1 cellular context compared by ENCODE assay signal in genomic region chr16:85821441-85821901, GRCh38.
TF ChIP-seq lines count a peak whose summit lies in the region.

No MANE protein-coding gene starts in this region.

TF ChIP-seq in HepG2, 621 proteins besides CTCF, POLR2A, EP300 and RAD21 (continued from another document and continues in another):
- TF ChIP-seq ZXDC (CRISPR knock-in tag; IDR thresholded peaks at IDR 0.05) (no peak), SMYD3 (CRISPR knock-in tag; IDR thresholded peaks at IDR 0.05) (no peak), GTF3A (CRISPR knock-in tag; conservative IDR thresholded peaks at IDR 0.05) (no peak), MYC (CRISPR knock-in tag; IDR thresholded peaks at IDR 0.05; ENCODE audit: borderline replicate concordance) (peak; percentile 38; the same call in 1 of the 2 replicates), ZMYM4 (CRISPR knock-in tag; IDR thresholded peaks at IDR 0.05) (no peak; the same call in 1 of the 2 replicates), HNRNPK (IDR thresholded peaks at IDR 0.05; ENCODE audit: low read depth, low read length, poor library complexity, severe bottlenecking) (no peak), HOXA7 (CRISPR knock-in tag; IDR thresholded peaks at IDR 0.05) (no peak), NPAS2 (CRISPR knock-in tag; IDR thresholded peaks at IDR 0.05; ENCODE audit: borderline replicate concordance) (no peak), ZNF280D (CRISPR knock-in tag; IDR thresholded peaks at IDR 0.05) (peak; percentile 69; the same call in 1 of the 2 replicates), ELF3 (CRISPR knock-in tag; IDR thresholded peaks at IDR 0.05) (peak; percentile 49; the same call in 1 of the 2 replicates), U2AF2 (IDR thresholded peaks at IDR 0.05; ENCODE audit: low read depth, low read length) (no peak), SAP130 (CRISPR knock-in tag; IDR thresholded peaks at IDR 0.05; ENCODE audit: low read depth) (no peak), DR1 (CRISPR knock-in tag; IDR thresholded peaks at IDR 0.05) (no peak), ZFP90 (CRISPR knock-in tag; IDR thresholded peaks at IDR 0.05; ENCODE audit: borderline replicate concordance) (peak; percentile 71; the same call in 1 of the 2 replicates), CERS6 (CRISPR knock-in tag; IDR thresholded peaks at IDR 0.05) (no peak), ZC3H13 (CRISPR knock-in tag; IDR thresholded peaks at IDR 0.05) (no peak), ZNF577 (CRISPR knock-in tag; IDR thresholded peaks at IDR 0.05; ENCODE audit: borderline replicate concordance, low read depth) (no peak), YEATS2 (CRISPR knock-in tag; IDR thresholded peaks at IDR 0.05; ENCODE audit: borderline replicate concordance) (no peak), MIER2 (CRISPR knock-in tag; IDR thresholded peaks at IDR 0.05) (no peak), EED (CRISPR knock-in tag; IDR thresholded peaks at IDR 0.05) (no peak), ZNF180 (CRISPR knock-in tag; IDR thresholded peaks at IDR 0.05; ENCODE audit: borderline replicate concordance, low read depth) (no peak), ZNF605 (CRISPR knock-in tag; IDR thresholded peaks at IDR 0.05) (peak; percentile 31; the same call in 1 of the 2 replicates), ZNF777 (CRISPR knock-in tag; IDR thresholded peaks at IDR 0.05) (0 out of 2 replicates have a peak, but pooled peaks have one; percentile 34), NR2F6 (IDR thresholded peaks at IDR 0.05) (no peak), NR2F6 (CRISPR knock-in tag; IDR thresholded peaks at IDR 0.05) (peak; percentile 46; the same call in 1 of the 2 replicates), BORCS8-MEF2B (CRISPR knock-in tag; IDR thresholded peaks at IDR 0.05) (peak; percentile 75; the same call in 1 of the 2 replicates), ZNF782 (CRISPR knock-in tag; IDR thresholded peaks at IDR 0.05; ENCODE audit: borderline replicate concordance) (no peak), HNF4G (IDR thresholded peaks at IDR 0.05; ENCODE audit: borderline replicate concordance, low read depth, low read length) (no peak), HNF4G (CRISPR knock-in tag; IDR thresholded peaks at IDR 0.05; ENCODE audit: borderline replicate concordance, low read depth) (no peak), ZNF615 (CRISPR knock-in tag; IDR thresholded peaks at IDR 0.05; ENCODE audit: borderline replicate concordance) (no peak), MED1 (CRISPR knock-in tag; IDR thresholded peaks at IDR 0.05) (0 out of 2 replicates have a peak, but pooled peaks have one; percentile 10), ZNF547 (CRISPR knock-in tag; IDR thresholded peaks at IDR 0.05) (0 out of 2 replicates have a peak, but pooled peaks have one; percentile 49), ESRRA (CRISPR knock-in tag; IDR thresholded peaks at IDR 0.05; ENCODE audit: low read depth) (no peak), ADNP (CRISPR knock-in tag; IDR thresholded peaks at IDR 0.05) (no peak), MAF1 (CRISPR knock-in tag; IDR thresholded peaks at IDR 0.05; ENCODE audit: borderline replicate concordance) (no peak), ZNF367 (CRISPR knock-in tag; IDR thresholded peaks at IDR 0.05; ENCODE audit: borderline replicate concordance) (no peak), RBAK (CRISPR knock-in tag; IDR thresholded peaks at IDR 0.05) (no peak), ARHGAP35 (CRISPR knock-in tag; IDR thresholded peaks at IDR 0.05; ENCODE audit: borderline replicate concordance) (0 out of 2 replicates have a peak, but pooled peaks have one; percentile 30), STAG1 (CRISPR knock-in tag; IDR thresholded peaks at IDR 0.05) (peak; percentile 100), HIC2 (CRISPR knock-in tag; IDR thresholded peaks at IDR 0.05; ENCODE audit: low read depth) (no peak), ZNF160 (CRISPR knock-in tag; IDR thresholded peaks at IDR 0.05) (0 out of 2 replicates have a peak, but pooled peaks have one; percentile 27), SRSF1 (optimal IDR thresholded peaks at IDR 0.05; ENCODE audit: low read depth, low read length) (no peak), REL (CRISPR knock-in tag; conservative IDR thresholded peaks at IDR 0.05) (no peak), ZNF546 (CRISPR knock-in tag; conservative IDR thresholded peaks at IDR 0.05) (no peak), TBP (CRISPR knock-in tag; IDR thresholded peaks at IDR 0.05) (no peak), SRSF9 (IDR thresholded peaks at IDR 0.05; ENCODE audit: borderline replicate concordance, insufficient read depth, low read depth, low read length, poor library complexity, severe bottlenecking) (no peak)
- TF ChIP-seq, protein P1, sequence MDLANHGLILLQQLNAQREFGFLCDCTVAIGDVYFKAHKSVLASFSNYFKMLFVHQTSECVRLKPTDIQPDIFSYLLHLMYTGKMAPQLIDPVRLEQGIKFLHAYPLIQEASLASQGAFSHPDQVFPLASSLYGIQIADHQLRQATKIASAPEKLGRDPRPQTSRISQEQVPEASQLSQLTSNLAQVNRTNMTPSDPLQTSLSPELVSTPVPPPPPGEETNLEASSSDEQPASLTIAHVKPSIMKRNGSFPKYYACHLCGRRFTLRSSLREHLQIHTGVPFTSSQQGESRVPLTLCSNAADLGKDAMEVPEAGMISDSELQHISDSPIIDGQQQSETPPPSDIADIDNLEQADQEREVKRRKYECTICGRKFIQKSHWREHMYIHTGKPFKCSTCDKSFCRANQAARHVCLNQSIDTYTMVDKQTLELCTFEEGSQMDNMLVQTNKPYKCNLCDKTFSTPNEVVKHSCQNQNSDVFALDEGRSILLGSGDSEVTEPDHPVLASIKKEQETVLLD (CRISPR knock-in tag; IDR thresholded peaks at IDR 0.05; ENCODE audit: low read depth): no peak
- TF ChIP-seq, protein P2, sequence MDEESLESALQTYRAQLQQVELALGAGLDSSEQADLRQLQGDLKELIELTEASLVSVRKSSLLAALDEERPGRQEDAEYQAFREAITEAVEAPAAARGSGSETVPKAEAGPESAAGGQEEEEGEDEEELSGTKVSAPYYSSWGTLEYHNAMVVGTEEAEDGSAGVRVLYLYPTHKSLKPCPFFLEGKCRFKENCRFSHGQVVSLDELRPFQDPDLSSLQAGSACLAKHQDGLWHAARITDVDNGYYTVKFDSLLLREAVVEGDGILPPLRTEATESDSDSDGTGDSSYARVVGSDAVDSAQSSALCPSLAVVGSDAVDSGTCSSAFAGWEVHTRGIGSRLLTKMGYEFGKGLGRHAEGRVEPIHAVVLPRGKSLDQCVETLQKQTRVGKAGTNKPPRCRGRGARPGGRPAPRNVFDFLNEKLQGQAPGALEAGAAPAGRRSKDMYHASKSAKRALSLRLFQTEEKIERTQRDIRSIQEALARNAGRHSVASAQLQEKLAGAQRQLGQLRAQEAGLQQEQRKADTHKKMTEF (CRISPR knock-in tag; IDR thresholded peaks at IDR 0.05): peak; percentile 44; the same call in 1 of the 2 replicates
- TF ChIP-seq, protein P3, sequence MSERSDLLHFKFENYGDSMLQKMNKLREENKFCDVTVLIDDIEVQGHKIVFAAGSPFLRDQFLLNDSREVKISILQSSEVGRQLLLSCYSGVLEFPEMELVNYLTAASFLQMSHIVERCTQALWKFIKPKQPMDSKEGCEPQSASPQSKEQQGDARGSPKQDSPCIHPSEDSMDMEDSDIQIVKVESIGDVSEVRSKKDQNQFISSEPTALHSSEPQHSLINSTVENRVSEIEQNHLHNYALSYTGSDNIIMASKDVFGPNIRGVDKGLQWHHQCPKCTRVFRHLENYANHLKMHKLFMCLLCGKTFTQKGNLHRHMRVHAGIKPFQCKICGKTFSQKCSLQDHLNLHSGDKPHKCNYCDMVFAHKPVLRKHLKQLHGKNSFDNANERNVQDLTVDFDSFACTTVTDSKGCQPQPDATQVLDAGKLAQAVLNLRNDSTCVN (CRISPR knock-in tag; IDR thresholded peaks at IDR 0.05; ENCODE audit: borderline replicate concordance): no peak
- TF ChIP-seq, protein P4, sequence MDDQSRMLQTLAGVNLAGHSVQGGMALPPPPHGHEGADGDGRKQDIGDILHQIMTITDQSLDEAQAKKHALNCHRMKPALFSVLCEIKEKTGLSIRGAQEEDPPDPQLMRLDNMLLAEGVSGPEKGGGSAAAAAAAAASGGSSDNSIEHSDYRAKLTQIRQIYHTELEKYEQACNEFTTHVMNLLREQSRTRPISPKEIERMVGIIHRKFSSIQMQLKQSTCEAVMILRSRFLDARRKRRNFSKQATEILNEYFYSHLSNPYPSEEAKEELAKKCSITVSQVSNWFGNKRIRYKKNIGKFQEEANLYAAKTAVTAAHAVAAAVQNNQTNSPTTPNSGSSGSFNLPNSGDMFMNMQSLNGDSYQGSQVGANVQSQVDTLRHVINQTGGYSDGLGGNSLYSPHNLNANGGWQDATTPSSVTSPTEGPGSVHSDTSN (CRISPR knock-in tag; IDR thresholded peaks at IDR 0.05; ENCODE audit: borderline replicate concordance): no peak
- TF ChIP-seq, protein P5, sequence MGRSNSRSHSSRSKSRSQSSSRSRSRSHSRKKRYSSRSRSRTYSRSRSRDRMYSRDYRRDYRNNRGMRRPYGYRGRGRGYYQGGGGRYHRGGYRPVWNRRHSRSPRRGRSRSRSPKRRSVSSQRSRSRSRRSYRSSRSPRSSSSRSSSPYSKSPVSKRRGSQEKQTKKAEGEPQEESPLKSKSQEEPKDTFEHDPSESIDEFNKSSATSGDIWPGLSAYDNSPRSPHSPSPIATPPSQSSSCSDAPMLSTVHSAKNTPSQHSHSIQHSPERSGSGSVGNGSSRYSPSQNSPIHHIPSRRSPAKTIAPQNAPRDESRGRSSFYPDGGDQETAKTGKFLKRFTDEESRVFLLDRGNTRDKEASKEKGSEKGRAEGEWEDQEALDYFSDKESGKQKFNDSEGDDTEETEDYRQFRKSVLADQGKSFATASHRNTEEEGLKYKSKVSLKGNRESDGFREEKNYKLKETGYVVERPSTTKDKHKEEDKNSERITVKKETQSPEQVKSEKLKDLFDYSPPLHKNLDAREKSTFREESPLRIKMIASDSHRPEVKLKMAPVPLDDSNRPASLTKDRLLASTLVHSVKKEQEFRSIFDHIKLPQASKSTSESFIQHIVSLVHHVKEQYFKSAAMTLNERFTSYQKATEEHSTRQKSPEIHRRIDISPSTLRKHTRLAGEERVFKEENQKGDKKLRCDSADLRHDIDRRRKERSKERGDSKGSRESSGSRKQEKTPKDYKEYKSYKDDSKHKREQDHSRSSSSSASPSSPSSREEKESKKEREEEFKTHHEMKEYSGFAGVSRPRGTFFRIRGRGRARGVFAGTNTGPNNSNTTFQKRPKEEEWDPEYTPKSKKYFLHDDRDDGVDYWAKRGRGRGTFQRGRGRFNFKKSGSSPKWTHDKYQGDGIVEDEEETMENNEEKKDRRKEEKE (IDR thresholded peaks at IDR 0.05): no peak
